ENCODE assay signal across 25 cellular contexts in the genomic region with DNA sequence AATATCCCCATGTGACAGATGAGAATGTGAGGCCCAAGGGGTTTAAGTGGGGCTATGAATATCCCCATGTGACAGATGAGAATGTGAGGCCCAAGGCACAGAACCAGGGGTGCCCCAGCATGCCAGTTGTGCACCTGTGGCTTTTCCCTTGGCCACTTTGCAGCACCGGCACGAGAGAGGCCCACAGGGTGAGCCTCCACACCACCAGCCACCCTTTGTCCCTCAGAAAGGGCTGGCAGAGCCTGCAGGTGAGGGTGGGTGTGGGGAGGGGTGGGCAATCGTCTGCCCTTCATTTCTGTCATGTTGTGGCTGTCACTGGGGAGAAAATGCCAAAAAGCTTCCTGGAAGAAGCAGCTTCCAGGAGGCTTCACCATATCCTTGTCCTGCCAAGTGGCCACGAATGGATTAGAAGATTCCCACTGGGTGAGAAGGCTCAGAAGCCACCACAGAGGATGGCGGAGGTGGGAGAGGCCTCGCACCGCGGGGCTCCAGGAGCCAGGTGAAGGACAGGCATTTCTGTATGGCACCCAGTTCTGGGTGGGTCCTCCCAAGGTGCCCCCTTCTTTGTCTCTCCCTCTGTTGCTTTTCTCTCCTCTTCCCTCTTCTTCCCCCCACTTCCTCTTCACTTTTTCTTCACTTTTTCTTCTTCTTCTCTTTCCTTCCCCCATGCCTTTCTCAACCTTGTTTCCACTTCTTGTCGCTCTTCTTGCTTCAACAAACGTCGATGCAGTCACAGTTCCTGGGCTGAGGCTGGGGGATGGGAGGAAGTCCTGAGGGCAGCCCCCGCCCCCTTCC. TPM values are rescaled to one million over a fixed set of nuclear protein-coding genes. Genes with fewer than 3 reads are reported as not detected.
DNase-seq lines count a peak whose midpoint lies in the region; ATAC-seq and TF ChIP-seq lines count a peak whose summit lies in the region.
"Had no signal": no experiment of that assay in that cellular context is flagged by ENCODE, and none has a peak within 500 bp of the region (broad histone marks: within the 10 kb centered on the region; RNA-seq: fewer than 3 reads in every experiment).

No MANE protein-coding gene starts in this region.

- no peak overlapping the region for H3K4me2 ChIP-seq in neural cell (ENCODE audit: low read length)

- H4K20me1 ChIP-seq in neural cell (ENCODE audit: insufficient read depth) = no peaks in the 10 kb centered on the region

- no peaks in the 10 kb centered on the region for H3K9me3 Mint-ChIP-seq in activated CD4-positive, alpha-beta T cell treated with anti-CD3 and anti-CD28 coated beads for 36 hours (ENCODE audit: low read depth)
- no peaks in the 10 kb centered on the region for H3K9me3 Mint-ChIP-seq in central memory CD8-positive, alpha-beta T cell
- H3K9me3 Mint-ChIP-seq: activated T-cell treated with anti-CD3 and anti-CD28 coated beads, Interleukin-2, amount 50 U/mL, for 24 hours; HFFc6; stimulated activated memory B cell treated with anti-CD40 and anti-IgM and Interleukin-4, amounts not matched to agents 10 μg/mL and 1 μg/mL and 100 μg/mL, for 72 hours had no signal

- no peak for TF ChIP-seq RAD21 in neural cell (conservative IDR thresholded peaks at IDR 0.05)

- no peak for DNase-seq in activated CD4-positive, alpha-beta T cell treated with anti-CD3 and anti-CD28 coated beads for 36 hours
- no peak for DNase-seq in activated CD4-positive, alpha-beta T cell treated with anti-CD3 and anti-CD28 coated beads for 1 hour
- DNase-seq in central memory CD8-positive, alpha-beta T cell (ENCODE audit: low spot score in 2 of 2) = no peak
- no peak for DNase-seq in HK-2 (ENCODE audit: unreplicated experiment)
- DNase-seq in left ventricle myocardium superior = no peak
- no peak for DNase-seq in CD1c-positive myeloid dendritic cell (ENCODE audit: extremely low spot score)
- DNase-seq: activated CD4-positive, alpha-beta T cell treated with anti-CD3 and anti-CD28 coated beads for 4 hours; DMS 273 treated with DMSO at 0.1 percent for 48 hours; effector memory CD4-positive, alpha-beta T cell; HFFc6; Kasumi-1; MV-4-11; NCI-H524 treated with DMSO at 0.1 percent for 48 hours had no signal

- TF ChIP-seq EP300 in neural cell (conservative IDR thresholded peaks at IDR 0.05; ENCODE audit: poor library complexity, severe bottlenecking) = no peak

- H3F3A ChIP-seq in neural cell (ENCODE audit: insufficient read depth, low read length, poor library complexity, severe bottlenecking) = no peaks in the 10 kb centered on the region

- no peak overlapping the region for H3K27ac ChIP-seq in neural cell (ENCODE audit: low read length)
- H3K27ac ChIP-seq: 22Rv1, foreskin keratinocyte, SJSA1, suprapubic skin had no signal

- H3K27me3 Mint-ChIP-seq in activated CD4-positive, alpha-beta T cell treated with anti-CD3 and anti-CD28 coated beads for 36 hours = peaks cover 17% of the 10 kb centered on the region
- peaks cover 66% of the 10 kb centered on the region for H3K27me3 Mint-ChIP-seq in central memory CD8-positive, alpha-beta T cell

- no peak overlapping the region for H2AFZ ChIP-seq in neural cell (ENCODE audit: low read depth, low read length)

- H3K36me3 Mint-ChIP-seq in activated CD4-positive, alpha-beta T cell treated with anti-CD3 and anti-CD28 coated beads for 36 hours (ENCODE audit: low read depth) = no peaks in the 10 kb centered on the region
- no peaks in the 10 kb centered on the region for H3K36me3 Mint-ChIP-seq in central memory CD8-positive, alpha-beta T cell (ENCODE audit: insufficient read depth)
- H3K36me3 Mint-ChIP-seq: CD4-positive, alpha-beta memory T cell; stimulated activated memory B cell treated with anti-CD40 and anti-IgM and Interleukin-4, amounts not matched to agents 10 μg/mL and 1 μg/mL and 100 μg/mL, for 72 hours had no signal

- no peak for TF ChIP-seq CTCF in neural cell (IDR thresholded peaks at IDR 0.05; ENCODE audit: poor library complexity, severe bottlenecking)

- H3K4me3 ChIP-seq in neural cell (ENCODE audit: low read length) = peak overlapping the region; percentile 61
- H3K4me3 ChIP-seq: SJSA1, suprapubic skin had no signal

- H3K4me3 Mint-ChIP-seq in activated CD4-positive, alpha-beta T cell treated with anti-CD3 and anti-CD28 coated beads for 36 hours = no peak overlapping the region
- no peak overlapping the region for H3K4me3 Mint-ChIP-seq in central memory CD8-positive, alpha-beta T cell
- H3K4me3 Mint-ChIP-seq: activated T-cell treated with anti-CD3 and anti-CD28 coated beads, Interleukin-2, amount 50 U/mL, for 24 hours; CD4-positive, alpha-beta memory T cell; HFFc6; stimulated activated memory B cell treated with anti-CD40 and anti-IgM and Interleukin-4, amounts not matched to agents 10 μg/mL and 1 μg/mL and 100 μg/mL, for 72 hours had no signal

- no peak overlapping the region for H3K9ac ChIP-seq in neural cell (ENCODE audit: low read length)

- POLR2A ChIA-PET in activated CD4-positive, alpha-beta T cell treated with anti-CD3 and anti-CD28 coated beads for 36 hours (lab: Charles Lee) = no interaction called here

- no peaks in the 10 kb centered on the region for H3K4me1 Mint-ChIP-seq in activated CD4-positive, alpha-beta T cell treated with anti-CD3 and anti-CD28 coated beads for 36 hours
- H3K4me1 Mint-ChIP-seq in central memory CD8-positive, alpha-beta T cell = no peaks in the 10 kb centered on the region
- H3K4me1 Mint-ChIP-seq: CD4-positive, alpha-beta memory T cell; stimulated activated memory B cell treated with anti-CD40 and anti-IgM and Interleukin-4, amounts not matched to agents 10 μg/mL and 1 μg/mL and 100 μg/mL, for 72 hours had no signal

- H3K27me3 ChIP-seq in neural cell (ENCODE audit: insufficient read depth, low read depth, low read length) = peaks cover 54% of the 10 kb centered on the region
- H3K27me3 ChIP-seq: SJSA1 had no signal

- peak; percentile 12 for ATAC-seq in activated CD4-positive, alpha-beta T cell treated with anti-CD3 and anti-CD28 coated beads for 36 hours
- no peak for ATAC-seq in central memory CD8-positive, alpha-beta T cell (replicated peaks; ENCODE audit: extremely low read depth, poor library complexity, severe bottlenecking)
- ATAC-seq in left ventricle myocardium superior (no peak), GM19397 (IDR thresholded peaks at IDR 0.05; ENCODE audit: unreplicated experiment) (no peak)
- ATAC-seq: stimulated activated memory B cell treated with anti-CD40 and anti-IgM and Interleukin-4, amounts not matched to agents 10 μg/mL and 1 μg/mL and 100 μg/mL, for 72 hours had no signal

- intact Hi-C loops in activated CD4-positive, alpha-beta T cell treated with anti-CD3 and anti-CD28 coated beads for 36 hours (cut with DNase I, micrococcal nuclease) = no loop called here
- intact Hi-C loops in left ventricle myocardium superior (cut with micrococcal nuclease) = no loop called here

- no peak overlapping the region for H3K27ac Mint-ChIP-seq in activated CD4-positive, alpha-beta T cell treated with anti-CD3 and anti-CD28 coated beads for 36 hours
- peak overlapping the region; percentile 23 for H3K27ac Mint-ChIP-seq in central memory CD8-positive, alpha-beta T cell (ENCODE audit: low read depth)
- H3K27ac Mint-ChIP-seq: activated T-cell treated with anti-CD3 and anti-CD28 coated beads, Interleukin-2, amount 50 U/mL, for 24 hours; CD4-positive, alpha-beta memory T cell; HFFc6; stimulated activated memory B cell treated with anti-CD40 and anti-IgM and Interleukin-4, amounts not matched to agents 10 μg/mL and 1 μg/mL and 100 μg/mL, for 72 hours had no signal

- H3K9me2 ChIP-seq in neural cell (ENCODE audit: insufficient read depth, low read length) = no peaks in the 10 kb centered on the region

- H3K36me3 ChIP-seq in neural cell (ENCODE audit: insufficient read depth, low read length) = no peaks in the 10 kb centered on the region
- H3K36me3 ChIP-seq: SJSA1, suprapubic skin had no signal

- H3K9me3 ChIP-seq in neural cell (ENCODE audit: low read length) = no peaks in the 10 kb centered on the region
- H3K9me3 ChIP-seq: SJSA1, suprapubic skin had no signal

- CTCF ChIA-PET in activated CD4-positive, alpha-beta T cell treated with anti-CD3 and anti-CD28 coated beads for 36 hours (lab: Charles Lee) = no interaction called here

- no peaks in the 10 kb centered on the region for H3K79me2 ChIP-seq in neural cell (replicated peaks; ENCODE audit: insufficient read depth, low read length)

TF ChIP-seq in neural cell, 6 proteins besides CTCF, POLR2A, EP300 and RAD21 (continues in another document):
- TF ChIP-seq TAF1 (IDR thresholded peaks at IDR 0.05; ENCODE audit: low read depth) (no peak), MXI1 (conservative IDR thresholded peaks at IDR 0.05; ENCODE audit: poor library complexity, severe bottlenecking) (no peak), SMC3 (conservative IDR thresholded peaks at IDR 0.05; ENCODE audit: poor library complexity) (no peak), POLR2AphosphoS5 (IDR thresholded peaks at IDR 0.05) (no peak)

RNA-seq across cellular contexts. Expression of gene GPR78, which starts 0.5 kb away (rescaled TPM):
- not detected for total RNA-seq in activated CD4-positive, alpha-beta T cell treated with anti-CD3 and anti-CD28 coated beads for 36 hours
- not detected in 2 replicates for polyA plus RNA-seq in neural cell
- 0.35 TPM in 1 of 2 replicates, not detected in the other for polyA minus RNA-seq in neural cell
- total RNA-seq in left ventricle myocardium superior = not detected
- total RNA-seq: activated CD8-positive, alpha-beta memory T cell treated with anti-CD3 and anti-CD28 coated beads for 36 hours; CD4-positive, alpha-beta memory T cell; foreskin keratinocyte; HT1080; lower leg skin; suprapubic skin had no signal
- polyA plus RNA-seq: CD4-positive, alpha-beta memory T cell; foreskin keratinocyte had no signal

RNA-seq across cellular contexts. Expression of gene CPZ, which starts 12.8 kb away (rescaled TPM):
- not detected for total RNA-seq in activated CD4-positive, alpha-beta T cell treated with anti-CD3 and anti-CD28 coated beads for 36 hours
- polyA plus RNA-seq in neural cell = not detected in 2 replicates
- not detected in 2 replicates for polyA minus RNA-seq in neural cell
- total RNA-seq in left ventricle myocardium superior = 1.2 TPM
- total RNA-seq: activated CD8-positive, alpha-beta memory T cell treated with anti-CD3 and anti-CD28 coated beads for 36 hours; CD4-positive, alpha-beta memory T cell; foreskin keratinocyte; HT1080 had no signal
- polyA plus RNA-seq: CD4-positive, alpha-beta memory T cell; foreskin keratinocyte had no signal
